In the genomic region with DNA sequence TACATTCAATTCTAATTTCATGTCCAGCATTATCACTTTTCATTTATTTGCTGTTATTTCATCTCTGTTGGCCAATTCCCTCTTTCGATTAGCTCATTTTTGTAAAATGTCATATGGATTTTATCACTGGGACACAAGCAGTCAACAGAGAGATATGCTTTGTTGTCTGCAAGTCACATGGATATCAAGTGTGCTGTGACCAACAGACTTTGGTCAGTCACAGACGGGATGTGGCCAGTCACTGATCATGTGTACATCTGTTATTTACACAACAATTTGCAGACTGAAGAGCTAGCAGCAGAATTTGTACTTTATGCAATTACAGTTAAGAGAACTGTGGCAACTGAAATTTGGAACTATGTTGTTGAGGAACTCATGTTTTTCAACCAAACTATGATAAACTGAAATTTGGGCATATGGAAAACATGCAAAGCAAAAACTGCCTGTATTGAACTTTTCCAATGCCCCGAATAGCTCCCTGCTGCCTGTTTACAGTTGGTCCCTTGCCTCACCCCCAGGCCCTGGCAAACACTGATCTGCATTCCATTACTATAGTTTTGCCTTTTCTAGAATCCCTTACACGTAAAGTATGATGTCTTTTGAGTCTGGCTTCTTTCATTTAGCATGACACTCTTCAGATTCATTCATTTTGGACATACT, we compare ENCODE assay signal across 1 cellular context.
A peak's percentile ranks its signal among the peaks of the same experiment; 100 is the strongest.
TF ChIP-seq lines count a peak whose summit lies in the region.

No MANE protein-coding gene starts in this region.

TF ChIP-seq in HepG2, 621 proteins besides CTCF, POLR2A, EP300 and RAD21 (continued from another document and continues in another):
- TF ChIP-seq, protein P1, sequence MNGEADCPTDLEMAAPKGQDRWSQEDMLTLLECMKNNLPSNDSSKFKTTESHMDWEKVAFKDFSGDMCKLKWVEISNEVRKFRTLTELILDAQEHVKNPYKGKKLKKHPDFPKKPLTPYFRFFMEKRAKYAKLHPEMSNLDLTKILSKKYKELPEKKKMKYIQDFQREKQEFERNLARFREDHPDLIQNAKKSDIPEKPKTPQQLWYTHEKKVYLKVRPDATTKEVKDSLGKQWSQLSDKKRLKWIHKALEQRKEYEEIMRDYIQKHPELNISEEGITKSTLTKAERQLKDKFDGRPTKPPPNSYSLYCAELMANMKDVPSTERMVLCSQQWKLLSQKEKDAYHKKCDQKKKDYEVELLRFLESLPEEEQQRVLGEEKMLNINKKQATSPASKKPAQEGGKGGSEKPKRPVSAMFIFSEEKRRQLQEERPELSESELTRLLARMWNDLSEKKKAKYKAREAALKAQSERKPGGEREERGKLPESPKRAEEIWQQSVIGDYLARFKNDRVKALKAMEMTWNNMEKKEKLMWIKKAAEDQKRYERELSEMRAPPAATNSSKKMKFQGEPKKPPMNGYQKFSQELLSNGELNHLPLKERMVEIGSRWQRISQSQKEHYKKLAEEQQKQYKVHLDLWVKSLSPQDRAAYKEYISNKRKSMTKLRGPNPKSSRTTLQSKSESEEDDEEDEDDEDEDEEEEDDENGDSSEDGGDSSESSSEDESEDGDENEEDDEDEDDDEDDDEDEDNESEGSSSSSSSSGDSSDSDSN (CRISPR knock-in tag; IDR thresholded peaks at IDR 0.05) = no peak
- TF ChIP-seq GZF1 (CRISPR knock-in tag; IDR thresholded peaks at IDR 0.05) (no peak), ZBTB42 (CRISPR knock-in tag; IDR thresholded peaks at IDR 0.05) (no peak), HMGXB3 (CRISPR knock-in tag; IDR thresholded peaks at IDR 0.05; ENCODE audit: borderline replicate concordance) (no peak), SATB2 (CRISPR knock-in tag; IDR thresholded peaks at IDR 0.05) (no peak), ZNF549 (CRISPR knock-in tag; IDR thresholded peaks at IDR 0.05) (no peak), RFX1 (IDR thresholded peaks at IDR 0.05) (no peak), GTF2F1 (IDR thresholded peaks at IDR 0.05; ENCODE audit: low read length) (no peak), ZNF251 (CRISPR knock-in tag; IDR thresholded peaks at IDR 0.05) (no peak), PHF21A (CRISPR knock-in tag; IDR thresholded peaks at IDR 0.05) (no peak), KAT7 (CRISPR knock-in tag; IDR thresholded peaks at IDR 0.05; ENCODE audit: borderline replicate concordance) (no peak), NCOA2 (CRISPR knock-in tag; IDR thresholded peaks at IDR 0.05) (peak; percentile 59; the same call in 1 of the 2 replicates), ZNF652 (CRISPR knock-in tag; IDR thresholded peaks at IDR 0.05; ENCODE audit: borderline replicate concordance, low read depth) (no peak), SNAI1 (CRISPR knock-in tag; IDR thresholded peaks at IDR 0.05; ENCODE audit: borderline replicate concordance) (no peak), IKZF4 (CRISPR knock-in tag; IDR thresholded peaks at IDR 0.05; ENCODE audit: borderline replicate concordance, low read depth, not compliant biosample characterization) (no peak), SOX5 (CRISPR knock-in tag; IDR thresholded peaks at IDR 0.05; ENCODE audit: borderline replicate concordance) (peak; percentile 88), ZNF143 (CRISPR knock-in tag; IDR thresholded peaks at IDR 0.05) (no peak), ZNF713 (CRISPR knock-in tag; IDR thresholded peaks at IDR 0.05) (no peak), ZC3H4 (CRISPR knock-in tag; IDR thresholded peaks at IDR 0.05; ENCODE audit: borderline replicate concordance) (no peak), HOXD1 (CRISPR knock-in tag; IDR thresholded peaks at IDR 0.05) (no peak), ZHX2 (IDR thresholded peaks at IDR 0.05; ENCODE audit: low read depth) (no peak), ZHX2 (CRISPR knock-in tag; IDR thresholded peaks at IDR 0.05; ENCODE audit: borderline replicate concordance) (no peak)
- TF ChIP-seq, protein P2, sequence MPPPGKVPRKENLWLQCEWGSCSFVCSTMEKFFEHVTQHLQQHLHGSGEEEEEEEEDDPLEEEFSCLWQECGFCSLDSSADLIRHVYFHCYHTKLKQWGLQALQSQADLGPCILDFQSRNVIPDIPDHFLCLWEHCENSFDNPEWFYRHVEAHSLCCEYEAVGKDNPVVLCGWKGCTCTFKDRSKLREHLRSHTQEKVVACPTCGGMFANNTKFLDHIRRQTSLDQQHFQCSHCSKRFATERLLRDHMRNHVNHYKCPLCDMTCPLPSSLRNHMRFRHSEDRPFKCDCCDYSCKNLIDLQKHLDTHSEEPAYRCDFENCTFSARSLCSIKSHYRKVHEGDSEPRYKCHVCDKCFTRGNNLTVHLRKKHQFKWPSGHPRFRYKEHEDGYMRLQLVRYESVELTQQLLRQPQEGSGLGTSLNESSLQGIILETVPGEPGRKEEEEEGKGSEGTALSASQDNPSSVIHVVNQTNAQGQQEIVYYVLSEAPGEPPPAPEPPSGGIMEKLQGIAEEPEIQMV (CRISPR knock-in tag; IDR thresholded peaks at IDR 0.05; ENCODE audit: low read depth) = no peak
- TF ChIP-seq, protein P3, sequence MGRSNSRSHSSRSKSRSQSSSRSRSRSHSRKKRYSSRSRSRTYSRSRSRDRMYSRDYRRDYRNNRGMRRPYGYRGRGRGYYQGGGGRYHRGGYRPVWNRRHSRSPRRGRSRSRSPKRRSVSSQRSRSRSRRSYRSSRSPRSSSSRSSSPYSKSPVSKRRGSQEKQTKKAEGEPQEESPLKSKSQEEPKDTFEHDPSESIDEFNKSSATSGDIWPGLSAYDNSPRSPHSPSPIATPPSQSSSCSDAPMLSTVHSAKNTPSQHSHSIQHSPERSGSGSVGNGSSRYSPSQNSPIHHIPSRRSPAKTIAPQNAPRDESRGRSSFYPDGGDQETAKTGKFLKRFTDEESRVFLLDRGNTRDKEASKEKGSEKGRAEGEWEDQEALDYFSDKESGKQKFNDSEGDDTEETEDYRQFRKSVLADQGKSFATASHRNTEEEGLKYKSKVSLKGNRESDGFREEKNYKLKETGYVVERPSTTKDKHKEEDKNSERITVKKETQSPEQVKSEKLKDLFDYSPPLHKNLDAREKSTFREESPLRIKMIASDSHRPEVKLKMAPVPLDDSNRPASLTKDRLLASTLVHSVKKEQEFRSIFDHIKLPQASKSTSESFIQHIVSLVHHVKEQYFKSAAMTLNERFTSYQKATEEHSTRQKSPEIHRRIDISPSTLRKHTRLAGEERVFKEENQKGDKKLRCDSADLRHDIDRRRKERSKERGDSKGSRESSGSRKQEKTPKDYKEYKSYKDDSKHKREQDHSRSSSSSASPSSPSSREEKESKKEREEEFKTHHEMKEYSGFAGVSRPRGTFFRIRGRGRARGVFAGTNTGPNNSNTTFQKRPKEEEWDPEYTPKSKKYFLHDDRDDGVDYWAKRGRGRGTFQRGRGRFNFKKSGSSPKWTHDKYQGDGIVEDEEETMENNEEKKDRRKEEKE (IDR thresholded peaks at IDR 0.05) = no peak
- TF ChIP-seq, protein P4, sequence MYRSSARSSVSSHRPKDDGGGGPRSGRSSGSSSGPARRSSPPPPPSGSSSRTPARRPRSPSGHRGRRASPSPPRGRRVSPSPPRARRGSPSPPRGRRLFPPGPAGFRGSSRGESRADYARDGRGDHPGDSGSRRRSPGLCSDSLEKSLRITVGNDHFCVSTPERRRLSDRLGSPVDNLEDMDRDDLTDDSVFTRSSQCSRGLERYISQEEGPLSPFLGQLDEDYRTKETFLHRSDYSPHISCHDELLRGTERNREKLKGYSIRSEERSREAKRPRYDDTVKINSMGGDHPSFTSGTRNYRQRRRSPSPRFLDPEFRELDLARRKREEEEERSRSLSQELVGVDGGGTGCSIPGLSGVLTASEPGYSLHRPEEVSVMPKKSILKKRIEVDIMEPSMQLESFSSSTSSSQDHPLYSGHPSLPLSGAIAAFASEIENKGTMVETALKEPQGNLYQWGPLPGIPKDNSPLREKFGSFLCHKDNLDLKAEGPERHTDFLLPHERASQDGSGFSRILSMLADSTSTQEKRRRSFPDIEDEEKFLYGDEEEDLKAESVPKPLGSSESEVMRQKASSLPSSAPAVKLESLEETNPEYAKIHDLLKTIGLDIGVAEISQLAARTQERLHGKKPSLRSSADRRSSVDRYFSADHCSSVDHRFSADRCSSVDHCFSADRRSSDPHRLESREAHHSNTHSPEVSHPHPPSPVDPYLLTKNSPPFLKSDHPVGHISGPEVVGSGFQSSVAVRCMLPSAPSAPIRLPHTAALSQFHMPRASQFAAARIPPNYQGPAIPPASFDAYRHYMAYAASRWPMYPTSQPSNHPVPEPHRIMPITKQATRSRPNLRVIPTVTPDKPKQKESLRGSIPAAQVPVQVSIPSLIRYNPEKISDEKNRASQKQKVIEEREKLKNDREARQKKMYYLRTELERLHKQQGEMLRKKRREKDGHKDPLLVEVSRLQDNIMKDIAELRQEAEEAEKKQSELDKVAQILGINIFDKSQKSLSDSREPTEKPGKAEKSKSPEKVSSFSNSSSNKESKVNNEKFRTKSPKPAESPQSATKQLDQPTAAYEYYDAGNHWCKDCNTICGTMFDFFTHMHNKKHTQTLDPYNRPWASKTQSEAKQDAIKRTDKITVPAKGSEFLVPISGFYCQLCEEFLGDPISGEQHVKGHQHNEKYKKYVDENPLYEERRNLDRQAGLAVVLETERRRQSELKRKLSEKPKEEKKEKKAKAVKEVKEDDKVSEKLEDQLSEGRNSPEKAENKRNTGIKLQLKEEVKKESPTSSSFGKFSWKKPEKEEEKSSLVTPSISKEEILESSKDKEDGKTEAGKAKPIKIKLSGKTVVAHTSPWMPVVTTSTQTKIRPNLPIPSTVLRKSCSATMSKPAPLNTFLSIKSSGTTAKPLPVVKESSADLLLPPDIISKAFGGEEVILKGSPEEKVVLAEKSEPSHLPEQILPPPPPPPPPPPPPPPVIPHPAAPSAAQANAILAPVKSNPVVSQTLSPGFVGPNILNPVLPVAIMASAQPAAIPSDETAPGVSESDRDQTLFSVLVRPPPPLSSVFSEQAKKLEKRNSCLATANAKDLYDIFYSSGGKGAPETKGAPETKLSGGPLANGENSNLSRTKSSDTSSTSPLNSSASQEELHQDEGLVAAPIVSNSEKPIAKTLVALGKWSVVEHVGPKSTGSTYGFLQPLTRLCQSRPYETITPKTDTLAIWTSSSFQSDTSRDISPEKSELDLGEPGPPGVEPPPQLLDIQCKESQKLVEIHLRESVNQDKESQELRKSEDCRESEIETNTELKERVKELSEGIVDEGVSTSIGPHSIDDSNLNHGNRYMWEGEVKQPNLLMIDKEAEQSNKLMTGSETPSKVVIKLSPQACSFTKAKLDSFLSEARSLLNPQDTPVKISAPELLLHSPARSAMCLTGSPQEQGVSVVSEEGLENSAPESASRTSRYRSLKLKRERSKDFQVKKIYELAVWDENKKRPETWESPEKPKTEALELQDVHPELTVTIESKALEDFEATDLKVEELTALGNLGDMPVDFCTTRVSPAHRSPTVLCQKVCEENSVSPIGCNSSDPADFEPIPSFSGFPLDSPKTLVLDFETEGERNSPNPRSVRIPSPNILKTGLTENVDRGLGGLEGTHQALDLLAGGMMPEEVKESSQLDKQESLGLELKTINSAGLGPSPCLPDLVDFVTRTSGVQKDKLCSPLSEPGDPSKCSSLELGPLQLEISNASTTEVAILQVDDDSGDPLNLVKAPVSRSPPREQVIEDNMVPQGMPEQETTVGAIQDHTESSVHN (CRISPR knock-in tag; IDR thresholded peaks at IDR 0.05) = no peak
